Comparison of ENCODE assay signal across 13 cellular contexts in the genomic region with DNA sequence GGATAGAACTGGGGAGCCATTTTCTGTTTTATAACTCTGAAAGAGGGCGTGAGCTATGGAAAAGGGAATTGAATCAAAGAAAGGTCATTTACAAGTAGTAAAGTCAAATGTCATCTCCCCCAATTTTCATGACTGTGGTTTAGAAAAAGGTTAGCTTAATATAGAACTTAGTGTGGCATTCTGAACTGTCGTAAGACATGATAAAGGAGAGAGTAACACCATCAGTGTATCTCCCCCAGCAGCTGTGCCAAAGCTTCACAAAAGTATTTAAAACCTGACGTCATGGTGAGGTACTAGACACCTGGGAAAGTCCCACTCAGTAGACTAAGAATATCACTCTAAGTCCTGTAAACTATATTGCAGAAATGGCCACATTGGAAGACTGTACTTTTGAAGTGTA. TPM values are rescaled to one million over a fixed set of nuclear protein-coding genes. Genes with fewer than 3 reads are reported as not detected.
DNase-seq lines count a peak whose midpoint lies in the region; ATAC-seq and TF ChIP-seq lines count a peak whose summit lies in the region.
"Had no signal": no experiment of that assay in that cellular context is flagged by ENCODE, and none has a peak within 500 bp of the region (broad histone marks: within the 10 kb centered on the region; RNA-seq: fewer than 3 reads in every experiment).

No MANE protein-coding gene starts in this region.

- no peaks in the 10 kb centered on the region for H3K9me3 Mint-ChIP-seq in activated CD4-positive, alpha-beta T cell treated with anti-CD3 and anti-CD28 coated beads for 36 hours (ENCODE audit: low read depth)
- H3K9me3 Mint-ChIP-seq in stimulated activated naive CD8-positive, alpha-beta T cell treated with anti-CD3 and anti-CD28 coated beads, Interleukin-15, Interleukin-2, amounts not matched to agents 100 ng/mL and 50 ng/mL, for 24 hours: no peaks in the 10 kb centered on the region

- ATAC-seq in activated CD4-positive, alpha-beta T cell treated with anti-CD3 and anti-CD28 coated beads for 36 hours: peak; percentile 77
- ATAC-seq in HG02763 (IDR thresholded peaks at IDR 0.05; ENCODE audit: unreplicated experiment) (peak; percentile 73), HG03571 (IDR thresholded peaks at IDR 0.05; ENCODE audit: unreplicated experiment) (peak; percentile 50)
- ATAC-seq: A549, left ventricle myocardium superior had no signal

- H3K27ac Mint-ChIP-seq in activated CD4-positive, alpha-beta T cell treated with anti-CD3 and anti-CD28 coated beads for 36 hours: no peak overlapping the region
- peak overlapping the region; percentile 57 for H3K27ac Mint-ChIP-seq in stimulated activated naive CD8-positive, alpha-beta T cell treated with anti-CD3 and anti-CD28 coated beads, Interleukin-15, Interleukin-2, amounts not matched to agents 100 ng/mL and 50 ng/mL, for 24 hours

- TF ChIP-seq POLR2A in Peyer's patch (IDR thresholded peaks at IDR 0.05): no peak

- H3K4me3 Mint-ChIP-seq in activated CD4-positive, alpha-beta T cell treated with anti-CD3 and anti-CD28 coated beads for 36 hours: no peak overlapping the region
- peak overlapping the region; percentile 12 for H3K4me3 Mint-ChIP-seq in stimulated activated naive CD8-positive, alpha-beta T cell treated with anti-CD3 and anti-CD28 coated beads, Interleukin-15, Interleukin-2, amounts not matched to agents 100 ng/mL and 50 ng/mL, for 24 hours

- CTCF ChIA-PET in activated CD4-positive, alpha-beta T cell treated with anti-CD3 and anti-CD28 coated beads for 36 hours (lab: Charles Lee): interaction anchor here (0.6 kb wide), 1 partner anchor 187 kb away, joined by 4 read pairs; no protein-coding TSS in a partner anchor

- POLR2A ChIA-PET in activated CD4-positive, alpha-beta T cell treated with anti-CD3 and anti-CD28 coated beads for 36 hours (lab: Charles Lee): no interaction called here

- no peaks in the 10 kb centered on the region for H3K36me3 ChIP-seq in Peyer's patch
- H3K36me3 ChIP-seq: right lobe of liver had no signal

- no peaks in the 10 kb centered on the region for H3K4me1 ChIP-seq in Peyer's patch
- H3K4me1 ChIP-seq: A549 had no signal

- peaks cover 12% of the 10 kb centered on the region for H3K27me3 Mint-ChIP-seq in activated CD4-positive, alpha-beta T cell treated with anti-CD3 and anti-CD28 coated beads for 36 hours
- H3K27me3 Mint-ChIP-seq in stimulated activated naive CD8-positive, alpha-beta T cell treated with anti-CD3 and anti-CD28 coated beads, Interleukin-15, Interleukin-2, amounts not matched to agents 100 ng/mL and 50 ng/mL, for 24 hours: peaks cover 25% of the 10 kb centered on the region

- no peaks in the 10 kb centered on the region for H3K36me3 Mint-ChIP-seq in activated CD4-positive, alpha-beta T cell treated with anti-CD3 and anti-CD28 coated beads for 36 hours (ENCODE audit: low read depth)
- H3K36me3 Mint-ChIP-seq in stimulated activated naive CD8-positive, alpha-beta T cell treated with anti-CD3 and anti-CD28 coated beads, Interleukin-15, Interleukin-2, amounts not matched to agents 100 ng/mL and 50 ng/mL, for 24 hours (ENCODE audit: low read depth): no peaks in the 10 kb centered on the region

- intact Hi-C loops in activated CD4-positive, alpha-beta T cell treated with anti-CD3 and anti-CD28 coated beads for 36 hours (cut with DNase I, micrococcal nuclease): no loop called here

- H3K27me3 ChIP-seq in Peyer's patch: no peaks in the 10 kb centered on the region
- H3K27me3 ChIP-seq: right lobe of liver had no signal

- TF ChIP-seq CTCF in Peyer's patch (IDR thresholded peaks at IDR 0.05): no peak

- no peaks in the 10 kb centered on the region for H3K9me3 ChIP-seq in Peyer's patch
- H3K9me3 ChIP-seq: A549, right lobe of liver had no signal

- H3K27ac ChIP-seq in Peyer's patch: no peak overlapping the region
- H3K27ac ChIP-seq: A549, right lobe of liver had no signal

- H3K4me1 Mint-ChIP-seq in activated CD4-positive, alpha-beta T cell treated with anti-CD3 and anti-CD28 coated beads for 36 hours: peaks cover 16% of the 10 kb centered on the region
- peaks cover 44% of the 10 kb centered on the region for H3K4me1 Mint-ChIP-seq in stimulated activated naive CD8-positive, alpha-beta T cell treated with anti-CD3 and anti-CD28 coated beads, Interleukin-15, Interleukin-2, amounts not matched to agents 100 ng/mL and 50 ng/mL, for 24 hours (ENCODE audit: low read depth)

- DNase-seq in activated CD4-positive, alpha-beta T cell treated with anti-CD3 and anti-CD28 coated beads for 36 hours: peak; percentile 22
- DNase-seq in activated CD4-positive, alpha-beta T cell treated with anti-CD3 and anti-CD28 coated beads for 1 hour: no peak
- DNase-seq in Peyer's patch (no peak), GDM1 (lab: John Stamatoyannopoulos, UW) (no peak), hippocampal formation (lab: John Stamatoyannopoulos, UW) (no peak)
- DNase-seq: aorta, left ventricle myocardium superior, OCI-M1, right lobe of liver had no signal

- H3K4me3 ChIP-seq in Peyer's patch: no peak overlapping the region
- H3K4me3 ChIP-seq: A549 had no signal

RNA-seq across cellular contexts. Expression of gene IKZF2, which starts 5.8 kb away (rescaled TPM):
- total RNA-seq in activated CD4-positive, alpha-beta T cell treated with anti-CD3 and anti-CD28 coated beads for 36 hours: 1 to 10 TPM; 6.3 to 8.3 TPM
- 1 to 10 TPM; 4.2 to 8.3 (median 6.1) TPM for total RNA-seq in Peyer's patch
